20 cellular contexts compared by ENCODE assay signal in genomic region chr3:146814601-146815315, GRCh38.
DNase-seq lines count a peak whose midpoint lies in the region; TF ChIP-seq lines count a peak whose summit lies in the region.
"Had no signal": no experiment of that assay in that cellular context is flagged by ENCODE, and none has a peak within 500 bp of the region (broad histone marks: within the 10 kb centered on the region; RNA-seq: fewer than 3 reads in every experiment).

No MANE protein-coding gene starts in this region.

- H3K4me3 ChIP-seq in BJ (ENCODE audit: low read depth, low read length) (no peak overlapping the region), neural progenitor cell (no peak overlapping the region), right atrium auricular region (no peak overlapping the region)
- H3K4me3 ChIP-seq: colonic mucosa, mucosa of descending colon had no signal

- TF ChIP-seq CTCF in BJ (IDR thresholded peaks at IDR 0.05; ENCODE audit: insufficient read depth, low read depth, low read length) (no peak), neural progenitor cell (IDR thresholded peaks at IDR 0.05) (no peak), right atrium auricular region (IDR thresholded peaks at IDR 0.05) (no peak)

- H3K4me1 ChIP-seq in neural progenitor cell, result no peaks in the 10 kb centered on the region
- no peaks in the 10 kb centered on the region for H3K4me1 ChIP-seq in right atrium auricular region
- H3K4me1 ChIP-seq: colonic mucosa, parathyroid adenoma had no signal

- no peaks in the 10 kb centered on the region for H3K36me3 Mint-ChIP-seq in neural progenitor cell
- H3K36me3 Mint-ChIP-seq: activated CD8-positive, alpha-beta memory T cell treated with anti-CD3 and anti-CD28 coated beads, Interleukin-2, amount 10 ng/mL, durations not matched to agents 7 days and 5 days; stimulated activated naive B cell treated with anti-CD40 and anti-IgM and Interleukin-4, amounts not matched to agents 10 μg/mL and 1 μg/mL and 100 μg/mL, for 72 hours had no signal

- no peaks in the 10 kb centered on the region for H3K9me3 Mint-ChIP-seq in neural progenitor cell
- H3K9me3 Mint-ChIP-seq: stimulated activated naive B cell treated with anti-CD40 and anti-IgM and Interleukin-4, amounts not matched to agents 10 μg/mL and 1 μg/mL and 100 μg/mL, for 72 hours had no signal

- no peak overlapping the region for H3K9ac ChIP-seq in neural progenitor cell
- H3K9ac ChIP-seq: parathyroid adenoma had no signal

- no peaks in the 10 kb centered on the region for H4K20me1 ChIP-seq in neural progenitor cell (ENCODE audit: low read depth)

- H3K9me3 ChIP-seq in neural progenitor cell (ENCODE audit: low read depth) (no peaks in the 10 kb centered on the region), right atrium auricular region (no peaks in the 10 kb centered on the region)
- H3K9me3 ChIP-seq: colonic mucosa, mucosa of descending colon had no signal

- H3K27ac Mint-ChIP-seq in neural progenitor cell, result peak overlapping the region; percentile 63
- H3K27ac Mint-ChIP-seq: activated CD8-positive, alpha-beta memory T cell treated with anti-CD3 and anti-CD28 coated beads, Interleukin-2, amount 10 ng/mL, durations not matched to agents 7 days and 5 days; stimulated activated naive B cell treated with anti-CD40 and anti-IgM and Interleukin-4, amounts not matched to agents 10 μg/mL and 1 μg/mL and 100 μg/mL, for 72 hours had no signal

- H2AFZ ChIP-seq in neural progenitor cell (replicated peaks), result no peak overlapping the region
- H2AFZ ChIP-seq: parathyroid adenoma had no signal

- H3K27me3 Mint-ChIP-seq in neural progenitor cell (ENCODE audit: insufficient read depth, low read depth), result no peaks in the 10 kb centered on the region
- H3K27me3 Mint-ChIP-seq: activated CD8-positive, alpha-beta memory T cell treated with anti-CD3 and anti-CD28 coated beads, Interleukin-2, amount 10 ng/mL, durations not matched to agents 7 days and 5 days; stimulated activated naive B cell treated with anti-CD40 and anti-IgM and Interleukin-4, amounts not matched to agents 10 μg/mL and 1 μg/mL and 100 μg/mL, for 72 hours had no signal

- no peaks in the 10 kb centered on the region for H3K27me3 ChIP-seq in BJ (ENCODE audit: control insufficient read depth, insufficient read depth, low read length)
- no peaks in the 10 kb centered on the region for H3K27me3 ChIP-seq in neural progenitor cell
- no peaks in the 10 kb centered on the region for H3K27me3 ChIP-seq in right atrium auricular region
- H3K27me3 ChIP-seq: colonic mucosa had no signal

- H3K27ac ChIP-seq in neural progenitor cell (no peak overlapping the region), right atrium auricular region (no peak overlapping the region), substantia nigra (ENCODE audit: low read depth, low read length, poor library complexity, severe bottlenecking) (no peak overlapping the region)
- H3K27ac ChIP-seq: colonic mucosa, parathyroid adenoma had no signal

- no peaks in the 10 kb centered on the region for H3K79me2 ChIP-seq in neural progenitor cell (ENCODE audit: low read depth)
- H3K79me2 ChIP-seq: parathyroid adenoma had no signal

- POLR2A ChIA-PET in BJ (lab: Charles Lee), result no interaction called here

- no peaks in the 10 kb centered on the region for H3F3A ChIP-seq in neural progenitor cell (ENCODE audit: low read depth)

- CTCF ChIA-PET in BJ (lab: Yijun Ruan, JAX), result interaction anchor here (1.6 to 1.7 kb wide), 2 partner anchors 67 to 377 kb away, joined by 6 to 7 read pairs; no protein-coding TSS in a partner anchor

- peak; percentile 53 for DNase-seq in BJ (ENCODE audit: low read depth)
- DNase-seq in NCI-H226, result peak; percentile 54
- peak; percentile 48 for DNase-seq in fibroblast of gingiva (ENCODE audit: low read depth)
- no peak for DNase-seq in neural progenitor cell (ENCODE audit: low spot score)
- no peak for DNase-seq in retina
- DNase-seq in right atrium auricular region (ENCODE audit: low spot score), result no peak
- DNase-seq in substantia nigra (lab: John Stamatoyannopoulos, UW), result no peak
- DNase-seq in NAMALWA (ENCODE audit: low spot score), result no peak
- DNase-seq: ACHN; activated CD4-positive, CD25-positive, alpha-beta regulatory T cell treated with anti-CD3 and anti-CD28 coated beads, Interleukin-2, amount 50 U/mL, for 72 hours; activated CD8-positive, alpha-beta memory T cell treated with anti-CD3 and anti-CD28 coated beads, Interleukin-2, amount 10 ng/mL, durations not matched to agents 7 days and 5 days; activated effector memory CD4-positive, alpha-beta T cell treated with Interleukin-2 at 50 U/mL for 16 hours; amniotic stem cell; colonic mucosa; GOT3; hypothalamus; mucosa of descending colon; SHP77; stimulated activated naive B cell treated with anti-CD40 and anti-IgM and Interleukin-4, amounts not matched to agents 10 μg/mL and 1 μg/mL and 100 μg/mL, for 72 hours had no signal

- peaks cover 40% of the 10 kb centered on the region for H3K4me1 Mint-ChIP-seq in neural progenitor cell
- H3K4me1 Mint-ChIP-seq: activated CD8-positive, alpha-beta memory T cell treated with anti-CD3 and anti-CD28 coated beads, Interleukin-2, amount 10 ng/mL, durations not matched to agents 7 days and 5 days; stimulated activated naive B cell treated with anti-CD40 and anti-IgM and Interleukin-4, amounts not matched to agents 10 μg/mL and 1 μg/mL and 100 μg/mL, for 72 hours had no signal

- H3K36me3 ChIP-seq in BJ (ENCODE audit: control insufficient read depth, insufficient read depth, low read length), result no peaks in the 10 kb centered on the region
- no peaks in the 10 kb centered on the region for H3K36me3 ChIP-seq in neural progenitor cell
- no peaks in the 10 kb centered on the region for H3K36me3 ChIP-seq in right atrium auricular region
- H3K36me3 ChIP-seq: colonic mucosa had no signal

- no peak overlapping the region for H3K4me2 ChIP-seq in neural progenitor cell

- H3K4me3 Mint-ChIP-seq in neural progenitor cell, result no peak overlapping the region
- H3K4me3 Mint-ChIP-seq: activated CD8-positive, alpha-beta memory T cell treated with anti-CD3 and anti-CD28 coated beads, Interleukin-2, amount 10 ng/mL, durations not matched to agents 7 days and 5 days; stimulated activated naive B cell treated with anti-CD40 and anti-IgM and Interleukin-4, amounts not matched to agents 10 μg/mL and 1 μg/mL and 100 μg/mL, for 72 hours had no signal

Comparison
In these comparisons a context has a peak if more than half of its experiments do, and no peak if none do; other contexts are left out.
1. DNase-seq: peak in BJ (single experiment), NCI-H226 (single experiment) and fibroblast of gingiva (single experiment); none in neural progenitor cell (single experiment), retina (single experiment), right atrium auricular region (single experiment), substantia nigra (0 of 49) and NAMALWA (single experiment).